ENCODE assay signal across 15 cellular contexts in the genomic region with DNA sequence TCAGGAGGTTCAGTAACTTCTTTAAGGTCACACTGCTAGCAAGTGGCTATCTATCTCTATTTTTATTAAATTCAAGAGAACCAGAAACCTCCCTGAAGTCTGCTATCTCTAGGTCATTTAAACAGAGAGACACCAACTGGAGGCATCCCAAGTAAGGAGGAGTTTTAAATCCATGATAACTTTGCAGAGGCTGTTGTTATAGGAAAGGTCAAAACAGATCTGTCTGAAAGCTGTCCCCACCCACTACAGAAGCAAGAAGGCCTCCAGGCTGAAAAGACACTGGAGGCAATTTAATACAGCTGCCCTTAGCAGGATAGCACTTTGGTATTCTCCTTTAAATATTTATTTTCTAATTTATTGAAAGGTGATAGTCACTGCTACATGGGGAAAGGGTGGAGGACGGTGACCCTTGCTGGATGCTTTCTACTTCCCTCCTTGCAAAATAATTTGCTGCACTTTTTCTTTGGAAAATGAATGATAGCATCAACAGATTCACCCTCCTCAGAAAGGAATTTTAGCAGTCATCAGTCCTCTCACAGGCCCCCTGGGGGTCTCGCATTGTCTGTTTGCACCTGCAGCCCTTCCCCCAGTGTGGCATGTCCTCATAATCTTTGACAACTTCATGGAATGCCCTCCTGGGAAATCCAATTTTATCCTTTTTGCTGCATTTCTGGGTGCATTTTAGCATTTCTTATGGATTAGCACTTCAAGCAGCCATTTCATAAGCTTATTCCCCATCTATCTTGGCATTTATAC.
DNase-seq lines count a peak whose midpoint lies in the region; ATAC-seq and TF ChIP-seq lines count a peak whose summit lies in the region.
"Had no signal": no experiment of that assay in that cellular context is flagged by ENCODE, and none has a peak within 500 bp of the region (broad histone marks: within the 10 kb centered on the region; RNA-seq: fewer than 3 reads in every experiment).

No MANE protein-coding gene starts in this region.

- H3K27ac ChIP-seq in VCaP = peak overlapping the region; percentile 54
- H3K27ac ChIP-seq in Karpas-422 (ENCODE audit: low read length) = no peak overlapping the region
- H3K27ac ChIP-seq: SJSA1, skin epidermis, tibial artery had no signal

- peaks cover 5% of the 10 kb centered on the region for H3K27me3 Mint-ChIP-seq in endothelial cell (ENCODE audit: unreplicated experiment)

- no peaks in the 10 kb centered on the region for H3K9me2 ChIP-seq in Karpas-422 (replicated peaks; ENCODE audit: insufficient read depth, low read length)

- H2AFZ ChIP-seq in Karpas-422 (ENCODE audit: low read length) = no peak overlapping the region

- H3K27ac Mint-ChIP-seq in endothelial cell (ENCODE audit: unreplicated experiment) = no peak overlapping the region

- peak; percentile 77 for ATAC-seq in Right ventricle myocardium inferior
- ATAC-seq in HG02981 (IDR thresholded peaks at IDR 0.05; ENCODE audit: unreplicated experiment) = no peak
- ATAC-seq: activated CD4-positive, CD25-positive, alpha-beta regulatory T cell treated with anti-CD3 and anti-CD28 coated beads, Interleukin-2, amount 50 U/mL, for 24 hours had no signal

- TF ChIP-seq CTCF in VCaP (conservative IDR thresholded peaks at IDR 0.05) = no peak
- TF ChIP-seq CTCF in endothelial cell (IDR thresholded peaks at IDR 0.05; ENCODE audit: unreplicated experiment) = no peak

- no peaks in the 10 kb centered on the region for H3K79me2 ChIP-seq in Karpas-422 (ENCODE audit: low read length)

- no peaks in the 10 kb centered on the region for H3K9me3 ChIP-seq in Karpas-422 (ENCODE audit: low read length)
- H3K9me3 ChIP-seq: body of pancreas, SJSA1, tibial artery had no signal

- H3K9ac ChIP-seq in Karpas-422 (ENCODE audit: low read length) = no peak overlapping the region

- no peaks in the 10 kb centered on the region for H3K9me3 Mint-ChIP-seq in endothelial cell (ENCODE audit: unreplicated experiment)

- DNase-seq in Right ventricle myocardium inferior (ENCODE audit: missing footprints) = no peak
- no peak for DNase-seq in cardiac septum (ENCODE audit: low spot score)
- peak; percentile 30 for DNase-seq in iPS DF 19.7 (ENCODE audit: low read depth, low spot score)
- no peak for DNase-seq in Karpas-422
- DNase-seq in endothelial cell (ENCODE audit: low spot score) = no peak
- DNase-seq in NCI-H446 (lab: John Stamatoyannopoulos, UW) = no peak
- DNase-seq: DMS 273 treated with DMSO at 0.1 percent for 48 hours, hypothalamus, tibial artery had no signal

- no peaks in the 10 kb centered on the region for H3K36me3 ChIP-seq in Karpas-422 (ENCODE audit: insufficient read depth, low read length)
- H3K36me3 ChIP-seq: SJSA1, tibial artery had no signal

- H3K4me1 Mint-ChIP-seq in endothelial cell (ENCODE audit: unreplicated experiment) = no peaks in the 10 kb centered on the region

- H3K4me2 ChIP-seq in Karpas-422 (ENCODE audit: low read depth, low read length, poor library complexity, severe bottlenecking) = no peak overlapping the region

- H4K20me1 ChIP-seq in Karpas-422 (ENCODE audit: insufficient read depth, low read depth, low read length) = no peaks in the 10 kb centered on the region

- H3K36me3 Mint-ChIP-seq in endothelial cell (ENCODE audit: low read depth, unreplicated experiment) = peaks cover 13% of the 10 kb centered on the region

- H3K4me1 ChIP-seq in Karpas-422 (ENCODE audit: low read length) = no peaks in the 10 kb centered on the region

- no peak overlapping the region for H3K4me3 ChIP-seq in Karpas-422 (ENCODE audit: low read length)
- H3K4me3 ChIP-seq: body of pancreas, SJSA1, skin epidermis, tibial artery had no signal

- intact Hi-C loops in Right ventricle myocardium inferior (cut with DNase I) = loop anchor here (5.0 kb wide), 1 partner anchor 143 kb away; no protein-coding TSS in a partner anchor
- intact Hi-C loops in cardiac septum (cut with DNase I) = no loop called here

- H3K4me3 Mint-ChIP-seq in endothelial cell (ENCODE audit: unreplicated experiment) = no peak overlapping the region

- no peaks in the 10 kb centered on the region for H3K27me3 ChIP-seq in Karpas-422 (ENCODE audit: low read length)
- H3K27me3 ChIP-seq: body of pancreas, SJSA1, tibial artery had no signal
